In genomic region chr17:18442093-18442492, GRCh38 we compare ENCODE assay signal across 8 cellular contexts. TPM values are rescaled to one million over a fixed set of nuclear protein-coding genes. Genes with fewer than 3 reads are reported as not detected.
DNase-seq lines count a peak whose midpoint lies in the region; FAIRE-seq and TF ChIP-seq lines count a peak whose summit lies in the region.
"Not testable (repeated sequence)": the region's sequence is repeated elsewhere in the genome, so short reads cannot be mapped to it uniquely, and the experiment has no call there.
"Had no signal": no experiment of that assay in that cellular context is flagged by ENCODE, and none has a peak within 500 bp of the region (broad histone marks: within the 10 kb centered on the region; RNA-seq: fewer than 3 reads in every experiment).

No MANE protein-coding gene starts in this region.

- H3K36me3 Mint-ChIP-seq in activated T-cell treated with anti-CD3 and anti-CD28 coated beads, Interleukin-2, amount 50 U/mL, for 24 hours (ENCODE audit: low read depth); progenitor cell of endocrine pancreas (ENCODE audit: insufficient read depth): not testable (repeated sequence)

- H3K9me3 ChIP-seq in left ventricle myocardium inferior (replicated peaks) = not testable (repeated sequence)

- H3K4me1 Mint-ChIP-seq in activated T-cell treated with anti-CD3 and anti-CD28 coated beads, Interleukin-2, amount 50 U/mL, for 24 hours (ENCODE audit: low read depth); progenitor cell of endocrine pancreas (ENCODE audit: low read depth): not testable (repeated sequence)

- TF ChIP-seq CTCF in GM13977 (IDR thresholded peaks at IDR 0.05; ENCODE audit: extremely low read depth, insufficient read depth, missing control alignments) (peak; percentile 37), bronchial epithelial cell (IDR thresholded peaks at IDR 0.05; ENCODE audit: insufficient read depth, low read length, severe bottlenecking) (peak; percentile 30), left ventricle myocardium inferior (IDR thresholded peaks at IDR 0.05; ENCODE audit: borderline replicate concordance) (peak; percentile 25), progenitor cell of endocrine pancreas (IDR thresholded peaks at IDR 0.05; ENCODE audit: unreplicated experiment) (peak; percentile 43)

- H3K4me3 Mint-ChIP-seq in activated T-cell treated with anti-CD3 and anti-CD28 coated beads, Interleukin-2, amount 50 U/mL, for 24 hours; progenitor cell of endocrine pancreas (ENCODE audit: low read depth): not testable (repeated sequence)

- in situ Hi-C loops in GM13977 (cut with MboI; ENCODE audit: low pct_unique_long_range_greater_than_20kb, low sequenced_read_pairs, unreplicated experiment) = not testable (repeated sequence)

- H3K4me3 ChIP-seq in bronchial epithelial cell (ENCODE audit: low read depth, low read length); left ventricle myocardium inferior: not testable (repeated sequence)

- H3K27me3 ChIP-seq in bronchial epithelial cell (ENCODE audit: control insufficient read depth, insufficient read depth, low read length); left ventricle myocardium inferior (ENCODE audit: low read depth): not testable (repeated sequence)

- H3K4me1 ChIP-seq in left ventricle myocardium inferior = not testable (repeated sequence)

- H3K9me3 Mint-ChIP-seq in activated T-cell treated with anti-CD3 and anti-CD28 coated beads, Interleukin-2, amount 50 U/mL, for 24 hours; progenitor cell of endocrine pancreas (ENCODE audit: low read depth): not testable (repeated sequence)

- intact Hi-C loops in left ventricle myocardium inferior (cut with micrococcal nuclease) = not testable (repeated sequence)

- H3K36me3 ChIP-seq in bronchial epithelial cell (ENCODE audit: control insufficient read depth, insufficient read depth, low read length); left ventricle myocardium inferior: not testable (repeated sequence)

- H3K27me3 Mint-ChIP-seq in activated T-cell treated with anti-CD3 and anti-CD28 coated beads, Interleukin-2, amount 50 U/mL, for 24 hours; progenitor cell of endocrine pancreas: not testable (repeated sequence)

- FAIRE-seq in bronchial epithelial cell (lab: Jason Lieb, UNC) = not testable (repeated sequence)

- H3K27ac ChIP-seq in left ventricle myocardium inferior (replicated peaks) = not testable (repeated sequence)

- not testable (repeated sequence) for H3K27ac Mint-ChIP-seq in activated T-cell treated with anti-CD3 and anti-CD28 coated beads, Interleukin-2, amount 50 U/mL, for 24 hours; progenitor cell of endocrine pancreas

- DNase-seq in GM13977 (ENCODE audit: low spot score); bronchial epithelial cell (ENCODE audit: low read depth): not testable (repeated sequence)
- peak; percentile 23 for DNase-seq in activated CD4-positive, CD25-positive, alpha-beta regulatory T cell treated with anti-CD3 and anti-CD28 coated beads, Interleukin-2, amount 50 U/mL, for 16 hours (ENCODE audit: low read depth, low spot score)
- peak; percentile 76 for DNase-seq in activated T-cell treated with anti-CD3 and anti-CD28 coated beads, Interleukin-2, amount 50 U/mL, for 24 hours
- DNase-seq in left ventricle myocardium inferior (peak; percentile 39), progenitor cell of endocrine pancreas (ENCODE audit: low spot score, unreplicated experiment) (peak; percentile 46)
- peak; percentile 28 for DNase-seq in stimulated activated CD8-positive, alpha-beta memory T cell treated with anti-CD3 and anti-CD28 coated beads, Interleukin-12 subunit alpha, Interleukin-12 subunit beta, amount 100 ng/mL, for 4 hours (ENCODE audit: low read depth)

RNA-seq across cellular contexts. Expression of gene LGALS9C, which starts 34.5 kb away (rescaled TPM):
- total RNA-seq in bronchial epithelial cell (0.38 TPM in 1 of 2 replicates, not detected in the other), left ventricle myocardium inferior (not detected), progenitor cell of endocrine pancreas (not detected in 2 replicates)
- total RNA-seq: LHCN-M2 had no signal
